1 cellular context compared by ENCODE assay signal in the genomic region with DNA sequence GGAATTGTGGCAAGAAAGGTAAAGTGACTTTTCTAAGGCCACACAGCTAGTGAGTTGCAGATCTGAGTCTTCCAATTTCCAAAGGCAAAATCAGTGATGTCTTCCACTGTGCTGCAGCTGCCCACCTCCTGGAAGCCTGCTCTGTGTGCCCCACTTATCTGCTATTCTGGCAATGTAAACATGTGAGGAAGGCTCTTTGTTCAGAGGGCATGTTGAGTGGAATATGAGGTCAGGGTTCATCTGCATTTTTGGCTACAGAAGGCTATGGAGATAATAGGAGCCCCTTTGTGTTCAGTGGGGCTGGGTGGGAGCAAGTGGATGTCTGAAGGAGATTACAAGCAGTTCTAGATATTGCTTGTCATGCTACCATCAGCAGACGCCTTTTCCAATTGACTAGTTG.
TF ChIP-seq lines count a peak whose summit lies in the region.

No MANE protein-coding gene starts in this region.

TF ChIP-seq in HepG2, 621 proteins besides CTCF, POLR2A, EP300 and RAD21 (continued from another document and continues in another):
- TF ChIP-seq HCFC1 (IDR thresholded peaks at IDR 0.05; ENCODE audit: low read depth, low read length) (no peak), ZNF772 (CRISPR knock-in tag; IDR thresholded peaks at IDR 0.05) (0 out of 2 replicates have a peak, but pooled peaks have one; percentile 31), THAP11 (CRISPR knock-in tag; IDR thresholded peaks at IDR 0.05) (no peak), MIER2 (CRISPR knock-in tag; IDR thresholded peaks at IDR 0.05) (peak; percentile 89), ZSCAN30 (CRISPR knock-in tag; IDR thresholded peaks at IDR 0.05) (no peak), ZNF180 (CRISPR knock-in tag; IDR thresholded peaks at IDR 0.05; ENCODE audit: borderline replicate concordance, low read depth) (no peak), ZNF850 (CRISPR knock-in tag; conservative IDR thresholded peaks at IDR 0.05) (no peak), ZSCAN31 (CRISPR knock-in tag; IDR thresholded peaks at IDR 0.05; ENCODE audit: low read depth) (no peak), KDM6A (CRISPR knock-in tag; IDR thresholded peaks at IDR 0.05; ENCODE audit: low read depth) (peak; percentile 58; the same call in 1 of the 2 replicates), SYNCRIP (IDR thresholded peaks at IDR 0.05; ENCODE audit: insufficient read depth, low read depth, low read length) (no peak), ZNF331 (CRISPR knock-in tag; IDR thresholded peaks at IDR 0.05) (no peak), KAT2B (IDR thresholded peaks at IDR 0.05; ENCODE audit: borderline replicate concordance, low read depth, low read length) (no peak), TEAD3 (CRISPR knock-in tag; optimal IDR thresholded peaks at IDR 0.05; ENCODE audit: borderline replicate concordance) (peak; percentile 59), ZNF30 (CRISPR knock-in tag; IDR thresholded peaks at IDR 0.05) (no peak), TBL1XR1 (IDR thresholded peaks at IDR 0.05; ENCODE audit: borderline replicate concordance, low read length, partially characterized antibody) (no peak), TOPORS (CRISPR knock-in tag; IDR thresholded peaks at IDR 0.05) (no peak), NAIF1 (CRISPR knock-in tag; IDR thresholded peaks at IDR 0.05; ENCODE audit: borderline replicate concordance) (no peak), ZBTB42 (CRISPR knock-in tag; IDR thresholded peaks at IDR 0.05) (no peak), ARID2 (CRISPR knock-in tag; IDR thresholded peaks at IDR 0.05; ENCODE audit: borderline replicate concordance) (no peak), NR2F1 (CRISPR knock-in tag; IDR thresholded peaks at IDR 0.05) (peak in 1 of 2 experiments; percentile 67; a peak in 2 of 4 replicates), ZFYVE20 (CRISPR knock-in tag; IDR thresholded peaks at IDR 0.05; ENCODE audit: borderline replicate concordance, low read depth) (no peak), TARDBP (CRISPR knock-in tag; IDR thresholded peaks at IDR 0.05) (no peak), ZNF446 (CRISPR knock-in tag; IDR thresholded peaks at IDR 0.05) (no peak), RXRA (CRISPR knock-in tag; IDR thresholded peaks at IDR 0.05) (peak; percentile 51; the same call in 1 of the 2 replicates), PCBP2 (optimal IDR thresholded peaks at IDR 0.05; ENCODE audit: low read depth, low read length, poor library complexity, severe bottlenecking) (no peak), ZNF292 (CRISPR knock-in tag; IDR thresholded peaks at IDR 0.05; ENCODE audit: borderline replicate concordance, low read depth) (peak; percentile 82; the same call in 1 of the 2 replicates), ZMYM3 (CRISPR knock-in tag; IDR thresholded peaks at IDR 0.05) (0 out of 2 replicates have a peak, but pooled peaks have one; percentile 40), MEIS2 (CRISPR knock-in tag; IDR thresholded peaks at IDR 0.05) (no peak)
- TF ChIP-seq, protein P1, sequence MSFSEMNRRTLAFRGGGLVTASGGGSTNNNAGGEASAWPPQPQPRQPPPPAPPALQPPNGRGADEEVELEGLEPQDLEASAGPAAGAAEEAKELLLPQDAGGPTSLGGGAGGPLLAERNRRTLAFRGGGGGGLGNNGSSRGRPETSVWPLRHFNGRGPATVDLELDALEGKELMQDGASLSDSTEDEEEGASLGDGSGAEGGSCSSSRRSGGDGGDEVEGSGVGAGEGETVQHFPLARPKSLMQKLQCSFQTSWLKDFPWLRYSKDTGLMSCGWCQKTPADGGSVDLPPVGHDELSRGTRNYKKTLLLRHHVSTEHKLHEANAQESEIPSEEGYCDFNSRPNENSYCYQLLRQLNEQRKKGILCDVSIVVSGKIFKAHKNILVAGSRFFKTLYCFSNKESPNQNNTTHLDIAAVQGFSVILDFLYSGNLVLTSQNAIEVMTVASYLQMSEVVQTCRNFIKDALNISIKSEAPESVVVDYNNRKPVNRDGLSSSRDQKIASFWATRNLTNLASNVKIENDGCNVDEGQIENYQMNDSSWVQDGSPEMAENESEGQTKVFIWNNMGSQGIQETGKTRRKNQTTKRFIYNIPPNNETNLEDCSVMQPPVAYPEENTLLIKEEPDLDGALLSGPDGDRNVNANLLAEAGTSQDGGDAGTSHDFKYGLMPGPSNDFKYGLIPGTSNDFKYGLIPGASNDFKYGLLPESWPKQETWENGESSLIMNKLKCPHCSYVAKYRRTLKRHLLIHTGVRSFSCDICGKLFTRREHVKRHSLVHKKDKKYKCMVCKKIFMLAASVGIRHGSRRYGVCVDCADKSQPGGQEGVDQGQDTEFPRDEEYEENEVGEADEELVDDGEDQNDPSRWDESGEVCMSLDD (CRISPR knock-in tag; IDR thresholded peaks at IDR 0.05; ENCODE audit: borderline replicate concordance): no peak
- TF ChIP-seq, protein P2, sequence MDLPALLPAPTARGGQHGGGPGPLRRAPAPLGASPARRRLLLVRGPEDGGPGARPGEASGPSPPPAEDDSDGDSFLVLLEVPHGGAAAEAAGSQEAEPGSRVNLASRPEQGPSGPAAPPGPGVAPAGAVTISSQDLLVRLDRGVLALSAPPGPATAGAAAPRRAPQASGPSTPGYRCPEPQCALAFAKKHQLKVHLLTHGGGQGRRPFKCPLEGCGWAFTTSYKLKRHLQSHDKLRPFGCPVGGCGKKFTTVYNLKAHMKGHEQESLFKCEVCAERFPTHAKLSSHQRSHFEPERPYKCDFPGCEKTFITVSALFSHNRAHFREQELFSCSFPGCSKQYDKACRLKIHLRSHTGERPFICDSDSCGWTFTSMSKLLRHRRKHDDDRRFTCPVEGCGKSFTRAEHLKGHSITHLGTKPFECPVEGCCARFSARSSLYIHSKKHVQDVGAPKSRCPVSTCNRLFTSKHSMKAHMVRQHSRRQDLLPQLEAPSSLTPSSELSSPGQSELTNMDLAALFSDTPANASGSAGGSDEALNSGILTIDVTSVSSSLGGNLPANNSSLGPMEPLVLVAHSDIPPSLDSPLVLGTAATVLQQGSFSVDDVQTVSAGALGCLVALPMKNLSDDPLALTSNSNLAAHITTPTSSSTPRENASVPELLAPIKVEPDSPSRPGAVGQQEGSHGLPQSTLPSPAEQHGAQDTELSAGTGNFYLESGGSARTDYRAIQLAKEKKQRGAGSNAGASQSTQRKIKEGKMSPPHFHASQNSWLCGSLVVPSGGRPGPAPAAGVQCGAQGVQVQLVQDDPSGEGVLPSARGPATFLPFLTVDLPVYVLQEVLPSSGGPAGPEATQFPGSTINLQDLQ (CRISPR knock-in tag; IDR thresholded peaks at IDR 0.05): no peak
- TF ChIP-seq, protein P3, sequence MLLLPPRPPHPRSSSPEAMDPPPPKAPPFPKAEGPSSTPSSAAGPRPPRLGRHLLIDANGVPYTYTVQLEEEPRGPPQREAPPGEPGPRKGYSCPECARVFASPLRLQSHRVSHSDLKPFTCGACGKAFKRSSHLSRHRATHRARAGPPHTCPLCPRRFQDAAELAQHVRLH (CRISPR knock-in tag; IDR thresholded peaks at IDR 0.05; ENCODE audit: borderline replicate concordance, low read depth): no peak
- TF ChIP-seq, protein P4, sequence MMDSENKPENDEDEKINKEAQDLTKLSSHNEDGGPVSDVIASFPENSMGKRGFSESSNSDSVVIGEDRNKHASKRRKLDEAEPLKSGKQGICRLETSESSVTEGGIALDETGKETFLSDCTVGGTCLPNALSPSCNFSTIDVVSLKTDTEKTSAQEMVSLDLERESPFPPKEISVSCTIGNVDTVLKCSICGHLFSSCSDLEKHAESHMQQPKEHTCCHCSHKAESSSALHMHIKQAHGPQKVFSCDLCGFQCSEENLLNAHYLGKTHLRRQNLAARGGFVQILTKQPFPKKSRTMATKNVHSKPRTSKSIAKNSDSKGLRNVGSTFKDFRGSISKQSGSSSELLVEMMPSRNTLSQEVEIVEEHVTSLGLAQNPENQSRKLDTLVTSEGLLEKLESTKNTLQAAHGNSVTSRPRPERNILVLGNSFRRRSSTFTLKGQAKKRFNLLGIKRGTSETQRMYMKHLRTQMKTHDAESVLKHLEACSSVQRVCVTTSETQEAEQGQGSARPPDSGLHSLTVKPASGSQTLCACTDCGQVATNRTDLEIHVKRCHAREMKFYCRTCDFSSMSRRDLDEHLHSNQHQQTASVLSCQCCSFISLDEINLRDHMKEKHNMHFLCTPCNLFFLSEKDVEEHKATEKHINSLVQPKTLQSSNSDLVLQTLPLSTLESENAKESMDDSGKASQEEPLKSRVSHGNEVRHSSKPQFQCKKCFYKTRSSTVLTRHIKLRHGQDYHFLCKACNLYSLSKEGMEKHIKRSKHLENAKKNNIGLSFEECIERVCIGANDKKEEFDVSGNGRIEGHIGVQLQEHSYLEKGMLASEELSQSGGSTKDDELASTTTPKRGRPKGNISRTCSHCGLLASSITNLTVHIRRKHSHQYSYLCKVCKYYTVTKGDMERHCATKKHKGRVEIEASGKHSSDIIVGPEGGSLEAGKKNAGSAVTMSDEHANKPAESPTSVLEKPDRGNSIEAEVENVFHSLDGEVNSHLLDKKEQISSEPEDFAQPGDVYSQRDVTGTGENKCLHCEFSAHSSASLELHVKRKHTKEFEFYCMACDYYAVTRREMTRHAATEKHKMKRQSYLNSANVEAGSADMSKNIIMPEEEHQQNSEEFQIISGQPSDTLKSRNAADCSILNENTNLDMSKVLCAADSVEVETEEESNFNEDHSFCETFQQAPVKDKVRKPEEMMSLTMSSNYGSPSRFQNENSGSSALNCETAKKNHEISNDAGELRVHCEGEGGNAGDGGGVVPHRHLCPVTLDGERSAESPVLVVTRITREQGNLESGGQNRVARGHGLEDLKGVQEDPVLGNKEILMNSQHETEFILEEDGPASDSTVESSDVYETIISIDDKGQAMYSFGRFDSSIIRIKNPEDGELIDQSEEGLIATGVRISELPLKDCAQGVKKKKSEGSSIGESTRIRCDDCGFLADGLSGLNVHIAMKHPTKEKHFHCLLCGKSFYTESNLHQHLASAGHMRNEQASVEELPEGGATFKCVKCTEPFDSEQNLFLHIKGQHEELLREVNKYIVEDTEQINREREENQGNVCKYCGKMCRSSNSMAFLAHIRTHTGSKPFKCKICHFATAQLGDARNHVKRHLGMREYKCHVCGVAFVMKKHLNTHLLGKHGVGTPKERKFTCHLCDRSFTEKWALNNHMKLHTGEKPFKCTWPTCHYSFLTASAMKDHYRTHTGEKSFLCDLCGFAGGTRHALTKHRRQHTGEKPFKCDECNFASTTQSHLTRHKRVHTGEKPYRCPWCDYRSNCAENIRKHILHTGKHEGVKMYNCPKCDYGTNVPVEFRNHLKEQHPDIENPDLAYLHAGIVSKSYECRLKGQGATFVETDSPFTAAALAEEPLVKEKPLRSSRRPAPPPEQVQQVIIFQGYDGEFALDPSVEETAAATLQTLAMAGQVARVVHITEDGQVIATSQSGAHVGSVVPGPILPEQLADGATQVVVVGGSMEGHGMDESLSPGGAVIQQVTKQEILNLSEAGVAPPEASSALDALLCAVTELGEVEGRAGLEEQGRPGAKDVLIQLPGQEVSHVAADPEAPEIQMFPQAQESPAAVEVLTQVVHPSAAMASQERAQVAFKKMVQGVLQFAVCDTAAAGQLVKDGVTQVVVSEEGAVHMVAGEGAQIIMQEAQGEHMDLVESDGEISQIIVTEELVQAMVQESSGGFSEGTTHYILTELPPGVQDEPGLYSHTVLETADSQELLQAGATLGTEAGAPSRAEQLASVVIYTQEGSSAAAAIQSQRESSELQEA (CRISPR knock-in tag; IDR thresholded peaks at IDR 0.05; ENCODE audit: not compliant biosample characterization): no peak
- TF ChIP-seq, protein P5, sequence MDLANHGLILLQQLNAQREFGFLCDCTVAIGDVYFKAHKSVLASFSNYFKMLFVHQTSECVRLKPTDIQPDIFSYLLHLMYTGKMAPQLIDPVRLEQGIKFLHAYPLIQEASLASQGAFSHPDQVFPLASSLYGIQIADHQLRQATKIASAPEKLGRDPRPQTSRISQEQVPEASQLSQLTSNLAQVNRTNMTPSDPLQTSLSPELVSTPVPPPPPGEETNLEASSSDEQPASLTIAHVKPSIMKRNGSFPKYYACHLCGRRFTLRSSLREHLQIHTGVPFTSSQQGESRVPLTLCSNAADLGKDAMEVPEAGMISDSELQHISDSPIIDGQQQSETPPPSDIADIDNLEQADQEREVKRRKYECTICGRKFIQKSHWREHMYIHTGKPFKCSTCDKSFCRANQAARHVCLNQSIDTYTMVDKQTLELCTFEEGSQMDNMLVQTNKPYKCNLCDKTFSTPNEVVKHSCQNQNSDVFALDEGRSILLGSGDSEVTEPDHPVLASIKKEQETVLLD (CRISPR knock-in tag; IDR thresholded peaks at IDR 0.05; ENCODE audit: low read depth): no peak
- TF ChIP-seq, protein P6, sequence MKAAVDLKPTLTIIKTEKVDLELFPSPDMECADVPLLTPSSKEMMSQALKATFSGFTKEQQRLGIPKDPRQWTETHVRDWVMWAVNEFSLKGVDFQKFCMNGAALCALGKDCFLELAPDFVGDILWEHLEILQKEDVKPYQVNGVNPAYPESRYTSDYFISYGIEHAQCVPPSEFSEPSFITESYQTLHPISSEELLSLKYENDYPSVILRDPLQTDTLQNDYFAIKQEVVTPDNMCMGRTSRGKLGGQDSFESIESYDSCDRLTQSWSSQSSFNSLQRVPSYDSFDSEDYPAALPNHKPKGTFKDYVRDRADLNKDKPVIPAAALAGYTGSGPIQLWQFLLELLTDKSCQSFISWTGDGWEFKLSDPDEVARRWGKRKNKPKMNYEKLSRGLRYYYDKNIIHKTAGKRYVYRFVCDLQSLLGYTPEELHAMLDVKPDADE (CRISPR knock-in tag; IDR thresholded peaks at IDR 0.05): no peak
- TF ChIP-seq, protein P7, sequence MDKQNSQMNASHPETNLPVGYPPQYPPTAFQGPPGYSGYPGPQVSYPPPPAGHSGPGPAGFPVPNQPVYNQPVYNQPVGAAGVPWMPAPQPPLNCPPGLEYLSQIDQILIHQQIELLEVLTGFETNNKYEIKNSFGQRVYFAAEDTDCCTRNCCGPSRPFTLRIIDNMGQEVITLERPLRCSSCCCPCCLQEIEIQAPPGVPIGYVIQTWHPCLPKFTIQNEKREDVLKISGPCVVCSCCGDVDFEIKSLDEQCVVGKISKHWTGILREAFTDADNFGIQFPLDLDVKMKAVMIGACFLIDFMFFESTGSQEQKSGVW (CRISPR knock-in tag; IDR thresholded peaks at IDR 0.05; ENCODE audit: borderline replicate concordance): no peak
- TF ChIP-seq, protein P8, sequence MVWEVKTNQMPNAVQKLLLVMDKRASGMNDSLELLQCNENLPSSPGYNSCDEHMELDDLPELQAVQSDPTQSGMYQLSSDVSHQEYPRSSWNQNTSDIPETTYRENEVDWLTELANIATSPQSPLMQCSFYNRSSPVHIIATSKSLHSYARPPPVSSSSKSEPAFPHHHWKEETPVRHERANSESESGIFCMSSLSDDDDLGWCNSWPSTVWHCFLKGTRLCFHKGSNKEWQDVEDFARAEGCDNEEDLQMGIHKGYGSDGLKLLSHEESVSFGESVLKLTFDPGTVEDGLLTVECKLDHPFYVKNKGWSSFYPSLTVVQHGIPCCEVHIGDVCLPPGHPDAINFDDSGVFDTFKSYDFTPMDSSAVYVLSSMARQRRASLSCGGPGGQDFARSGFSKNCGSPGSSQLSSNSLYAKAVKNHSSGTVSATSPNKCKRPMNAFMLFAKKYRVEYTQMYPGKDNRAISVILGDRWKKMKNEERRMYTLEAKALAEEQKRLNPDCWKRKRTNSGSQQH (CRISPR knock-in tag; IDR thresholded peaks at IDR 0.05; ENCODE audit: low read depth): no peak
